ENCODE assay signal across 9 cellular contexts in genomic region chr4:14627038-14627437, GRCh38.
"Had no signal": no experiment of that assay in that cellular context is flagged by ENCODE, and none has a peak within 500 bp of the region (broad histone marks: within the 10 kb centered on the region; RNA-seq: fewer than 3 reads in every experiment).

No MANE protein-coding gene starts in this region.

- ATAC-seq: GM23338, HCT116 had no signal

- DNase-seq: GM23248, GOT3, H7, H9, HCEC 1CT, HFFc6 had no signal

- H3K4me3 ChIP-seq: GM23248, GM23338, HAP-1 had no signal

- H3K9ac ChIP-seq: GM23248 had no signal

- H3K27ac ChIP-seq: GM23248 had no signal

- H3K36me3 ChIP-seq: HAP-1 had no signal

- H3K4me2 ChIP-seq: GM23338 had no signal

- H3K4me1 ChIP-seq: HAP-1 had no signal

- H2AFZ ChIP-seq: GM23248, GM23338 had no signal

- H3K27ac Mint-ChIP-seq: GM23338, HFFc6 had no signal

- H3K9me3 ChIP-seq: HAP-1 had no signal

- H3K4me3 Mint-ChIP-seq: GM23338, H9, HFFc6 had no signal
